In the genomic region with DNA sequence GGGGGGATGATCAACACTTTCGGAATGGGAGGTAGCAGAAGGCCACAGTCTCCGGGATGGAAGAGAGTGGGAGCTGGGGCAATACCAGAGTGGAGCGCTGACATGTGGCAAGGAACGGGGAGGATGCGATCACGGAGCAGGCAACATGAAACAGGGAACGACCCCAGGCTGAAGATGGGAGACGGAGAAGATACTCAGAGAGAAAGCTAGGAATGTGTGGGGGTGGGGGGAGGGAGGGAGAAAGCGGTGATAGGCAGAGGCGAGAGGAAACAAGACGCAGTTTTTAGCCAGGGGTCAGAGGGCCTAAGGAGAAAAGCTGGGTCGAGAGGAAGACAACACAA, we compare ENCODE assay signal across 8 cellular contexts. TPM values are rescaled to one million over a fixed set of nuclear protein-coding genes. Genes with fewer than 3 reads are reported as not detected.
DNase-seq lines count a peak whose midpoint lies in the region; ATAC-seq and TF ChIP-seq lines count a peak whose summit lies in the region.

No MANE protein-coding gene starts in this region.

- TF ChIP-seq CTCF in HL-60 (IDR thresholded peaks at IDR 0.05; ENCODE audit: insufficient read depth, low read length): no peak
- TF ChIP-seq CTCF in astrocyte of the cerebellum (IDR thresholded peaks at IDR 0.05; ENCODE audit: low read depth, low read length, missing control alignments): no peak
- TF ChIP-seq CTCF in testis (IDR thresholded peaks at IDR 0.05): no peak

- H3K9me3 ChIP-seq in testis: no peaks in the 10 kb centered on the region

- TF ChIP-seq POLR2A in testis (IDR thresholded peaks at IDR 0.05): no peak

- H3K27ac ChIP-seq in HL-60 (replicated peaks): peak overlapping the region; percentile 87
- peak overlapping the region; percentile 86 to 89 for H3K27ac ChIP-seq in testis

- H3K27me3 ChIP-seq in HL-60 (ENCODE audit: insufficient read depth, poor library complexity, severe bottlenecking): no peaks in the 10 kb centered on the region
- H3K27me3 ChIP-seq in testis: no peaks in the 10 kb centered on the region

- H3K4me3 ChIP-seq in HL-60 (replicated peaks; ENCODE audit: insufficient read depth, low read length) (peak overlapping the region; percentile 79), astrocyte of the cerebellum (ENCODE audit: low read depth, low read length) (peak overlapping the region; percentile 92), testis (peak overlapping the region; percentile 88 to 94)

- H3K4me1 ChIP-seq in testis: peaks cover 10% of the 10 kb centered on the region

- DNase-seq in NCI-H146 (lab: John Stamatoyannopoulos, UW) (peak; percentile 32), NCI-H146 treated with DMSO at 0.1 percent for 48 hours (lab: John Stamatoyannopoulos, UW; ENCODE audit: unreplicated experiment) (no peak), HL-60 (ENCODE audit: low read depth in 1 of 2, low spot score in 1 of 2) (peak in 1 of 2 experiments; percentile 12), astrocyte of the cerebellum (ENCODE audit: low read depth) (no peak), iPS-NIHi7 (ENCODE audit: extremely low spot score) (peak; percentile 60), testis (no peak), T-helper 2 cell (no peak)

- no peaks in the 10 kb centered on the region for H3K36me3 ChIP-seq in testis (ENCODE audit: low read depth, missing control alignments)

- WGBS in testis, 2 donors: 1% methylated on average over 12 of the region's 12 CpGs

- intact Hi-C loops in testis (cut with DNase I; ENCODE audit: low total_unique reads): no loop called here

- ATAC-seq in GM19463 (IDR thresholded peaks at IDR 0.05; ENCODE audit: unreplicated experiment): no peak

- in situ Hi-C loops in astrocyte of the cerebellum (cut with HindIII; ENCODE audit: low sequenced_read_pairs): no loop called here

RNA-seq across cellular contexts. Expression of a gene that starts 0.6 kb away (rescaled TPM):
- 10 to 100 TPM; 24.6 to 28.7 TPM for total RNA-seq in testis
- 17.9 TPM for polyA plus RNA-seq in testis (ENCODE audit: insufficient read depth, low read depth, low replicate concordance)

Comparison
In these comparisons a context has a peak if more than half of its experiments do, and no peak if none do; other contexts are left out.
1. DNase-seq: peak in NCI-H146 (single experiment) and iPS-NIHi7 (single experiment); none in NCI-H146 treated with DMSO at 0.1 percent for 48 hours (single experiment), astrocyte of the cerebellum (single experiment), testis (single experiment) and T-helper 2 cell (0 of 5).
2. Peak in every context shown above with its lines, with median percentiles within 50 percentile points of each other: H3K4me3 ChIP-seq.